ENCODE assay signal across 25 cellular contexts in the genomic region with DNA sequence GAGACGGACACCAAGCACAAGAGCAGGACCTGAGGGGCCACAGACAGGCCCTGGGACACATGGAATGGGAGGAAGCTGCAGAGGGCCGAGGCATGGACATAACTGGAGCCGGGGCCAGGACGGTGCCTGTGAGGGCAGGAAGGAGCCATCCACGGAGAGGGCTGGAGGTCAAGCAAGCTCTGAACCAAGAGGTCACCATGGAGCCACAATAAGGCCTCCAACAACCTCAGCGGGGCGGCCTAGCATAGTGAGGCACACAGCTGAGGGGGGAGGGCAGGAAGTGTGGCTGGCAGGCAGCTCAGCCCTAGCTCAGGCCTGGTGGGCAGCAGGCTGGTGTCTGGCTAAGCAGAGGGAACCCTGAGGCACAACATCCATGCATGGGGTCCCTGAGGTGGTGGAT. TPM values are rescaled to one million over a fixed set of nuclear protein-coding genes. Genes with fewer than 3 reads are reported as not detected.
DNase-seq lines count a peak whose midpoint lies in the region; ATAC-seq and TF ChIP-seq lines count a peak whose summit lies in the region.
"Had no signal": no experiment of that assay in that cellular context is flagged by ENCODE, and none has a peak within 500 bp of the region (broad histone marks: within the 10 kb centered on the region; RNA-seq: fewer than 3 reads in every experiment).

No MANE protein-coding gene starts in this region.

- H3K27me3 Mint-ChIP-seq in WTC11 (ENCODE audit: low read depth) (no peaks in the 10 kb centered on the region), nephron (ENCODE audit: low read depth) (no peaks in the 10 kb centered on the region)
- H3K27me3 Mint-ChIP-seq: activated naive CD4-positive, alpha-beta T cell treated with anti-CD3 and anti-CD28 coated beads, Interleukin-2, amount 10 ng/mL, durations not matched to agents 7 days and 5 days; dendritic cell treated with granulocyte-macrophage colony-stimulating factor and Interleukin-4, amounts not matched to agents 40 ng/mL and 50 ng/mL, for 4 days; naive B cell had no signal

- H3K4me1 ChIP-seq in BLaER1 treated with 17β-estradiol and CSF1 and Interleukin-3, amounts not matched to agents 10 nM and 100 nM, result peaks cover 35 to 57% (median 47%) of the 10 kb centered on the region in 10 experiments

- ATAC-seq in WTC11, result no peak
- no peak for ATAC-seq in activated CD4-positive, CD25-positive, alpha-beta regulatory T cell treated with anti-CD3 and anti-CD28 coated beads, Interleukin-2, amount 50 U/mL, for 24 hours
- no peak for ATAC-seq in HG02763 (IDR thresholded peaks at IDR 0.05; ENCODE audit: unreplicated experiment)
- ATAC-seq: activated T-cell treated with anti-CD3 and anti-CD28 coated beads, Interleukin-2, amount 50 U/mL, for 72 hours; left cardiac atrium; sciatic nerve had no signal

- peak overlapping the region in 9 of 11 experiments; percentile 27 to 60 (median 43); a peak in 16 of 22 replicates for H3K27ac ChIP-seq in BLaER1 treated with 17β-estradiol and CSF1 and Interleukin-3, amounts not matched to agents 10 nM and 100 nM
- H3K27ac ChIP-seq: parathyroid adenoma had no signal

- POLR2A ChIA-PET in WTC11 (lab: Charles Lee), result no interaction called here

- DNase-seq in WTC11 (ENCODE audit: low spot score) (no peak), iPS-NIHi11 (ENCODE audit: low spot score) (no peak)
- DNase-seq: activated CD4-positive, CD25-positive, alpha-beta regulatory T cell treated with anti-CD3 and anti-CD28 coated beads, Interleukin-2, amount 50 U/mL, for 72 hours; activated naive CD4-positive, alpha-beta T cell treated with anti-CD3 and anti-CD28 coated beads, Interleukin-2, amount 10 ng/mL, durations not matched to agents 7 days and 5 days; activated T-cell treated with anti-CD3 and anti-CD28 coated beads, Interleukin-2, amount 50 U/mL, for 72 hours; Caco-2; glutamatergic neuron; left cardiac atrium; naive B cell; NCI-H1092 treated with DMSO at 0.1 percent for 48 hours; NCI-H1930; Right ventricle myocardium superior; stimulated activated CD4-positive, alpha-beta T cell treated with anti-CD3 and anti-CD28 coated beads, Interleukin-15, amount 100 ng/mL, for 24 hours; stimulated activated CD8-positive, alpha-beta memory T cell treated with anti-CD3 and anti-CD28 coated beads, Interleukin-4, amount 100 ng/mL, for 48 hours had no signal

- H3K4me3 ChIP-seq in BLaER1 treated with 17β-estradiol and CSF1 and Interleukin-3, amounts not matched to agents 10 nM and 100 nM, result no peak overlapping the region

- H3K27me3 ChIP-seq in BLaER1 treated with 17β-estradiol and CSF1 and Interleukin-3, amounts not matched to agents 10 nM and 100 nM, result no peaks in the 10 kb centered on the region

- H3K9me3 Mint-ChIP-seq in WTC11, result no peaks in the 10 kb centered on the region
- no peaks in the 10 kb centered on the region for H3K9me3 Mint-ChIP-seq in nephron
- H3K9me3 Mint-ChIP-seq: activated naive CD4-positive, alpha-beta T cell treated with anti-CD3 and anti-CD28 coated beads, Interleukin-2, amount 10 ng/mL, durations not matched to agents 7 days and 5 days; activated T-cell treated with anti-CD3 and anti-CD28 coated beads, Interleukin-2, amount 50 U/mL, for 72 hours; dendritic cell treated with granulocyte-macrophage colony-stimulating factor and Interleukin-4, amounts not matched to agents 40 ng/mL and 50 ng/mL, for 4 days; naive B cell had no signal

- peaks cover 0 to 14% (median 5%) of the 10 kb centered on the region in 11 experiments; a peak in 6 of 22 replicates for H3K36me3 ChIP-seq in BLaER1 treated with 17β-estradiol and CSF1 and Interleukin-3, amounts not matched to agents 10 nM and 100 nM

- H3K36me3 Mint-ChIP-seq in WTC11, result no peaks in the 10 kb centered on the region
- peaks cover 2% of the 10 kb centered on the region for H3K36me3 Mint-ChIP-seq in nephron (ENCODE audit: low read depth)
- H3K36me3 Mint-ChIP-seq: activated naive CD4-positive, alpha-beta T cell treated with anti-CD3 and anti-CD28 coated beads, Interleukin-2, amount 10 ng/mL, durations not matched to agents 7 days and 5 days; naive B cell had no signal

- H3K4me2 ChIP-seq in BLaER1 treated with 17β-estradiol and CSF1 and Interleukin-3, amounts not matched to agents 10 nM and 100 nM, result peak overlapping the region; percentile 48 to 81 (median 68); a peak in 21 of 22 replicates

- H3K9me3 ChIP-seq in BLaER1 treated with 17β-estradiol and CSF1 and Interleukin-3, amounts not matched to agents 10 nM and 100 nM (replicated peaks in 1 of 11), result no peaks in the 10 kb centered on the region
- H3K9me3 ChIP-seq: Caco-2 had no signal

- H4K20me1 ChIP-seq in BLaER1 treated with 17β-estradiol and CSF1 and Interleukin-3, amounts not matched to agents 10 nM and 100 nM, result peaks cover 0 to 43% (median 30%) of the 10 kb centered on the region in 11 experiments; a peak in 10 of 22 replicates

- H3K4me1 Mint-ChIP-seq in WTC11 (peaks cover 17% of the 10 kb centered on the region), nephron (peaks cover 14% of the 10 kb centered on the region)

- peak overlapping the region in 9 of 11 experiments; percentile 38 to 66 (median 61); a peak in 13 of 22 replicates for H3K9ac ChIP-seq in BLaER1 treated with 17β-estradiol and CSF1 and Interleukin-3, amounts not matched to agents 10 nM and 100 nM
- H3K9ac ChIP-seq: parathyroid adenoma had no signal

- CTCF ChIA-PET in WTC11 (lab: Charles Lee), result interaction anchor here (0.7 to 2.1 kb wide), 5 partner anchors 12 to 117 kb away, joined by 3 to 6 read pairs (median 3); no protein-coding TSS in a partner anchor

- TF ChIP-seq CTCF in WTC11 (IDR thresholded peaks at IDR 0.05), result no peak
- TF ChIP-seq CTCF in nephron (IDR thresholded peaks at IDR 0.05; ENCODE audit: unreplicated experiment in 3 of 3), result no peak

- no peak overlapping the region for H3K4me3 Mint-ChIP-seq in WTC11
- peak overlapping the region; percentile 20 to 68 (median 53) for H3K4me3 Mint-ChIP-seq in nephron
- H3K4me3 Mint-ChIP-seq: activated naive CD4-positive, alpha-beta T cell treated with anti-CD3 and anti-CD28 coated beads, Interleukin-2, amount 10 ng/mL, durations not matched to agents 7 days and 5 days; activated T-cell treated with anti-CD3 and anti-CD28 coated beads, Interleukin-2, amount 50 U/mL, for 72 hours; dendritic cell treated with granulocyte-macrophage colony-stimulating factor and Interleukin-4, amounts not matched to agents 40 ng/mL and 50 ng/mL, for 4 days had no signal

- H3K27ac Mint-ChIP-seq in WTC11 (peak overlapping the region; percentile 69), nephron (no peak overlapping the region)
- H3K27ac Mint-ChIP-seq: activated naive CD4-positive, alpha-beta T cell treated with anti-CD3 and anti-CD28 coated beads, Interleukin-2, amount 10 ng/mL, durations not matched to agents 7 days and 5 days; activated T-cell treated with anti-CD3 and anti-CD28 coated beads, Interleukin-2, amount 50 U/mL, for 72 hours; dendritic cell treated with granulocyte-macrophage colony-stimulating factor and Interleukin-4, amounts not matched to agents 40 ng/mL and 50 ng/mL, for 4 days had no signal

TF ChIP-seq in WTC11, 78 proteins besides CTCF, POLR2A, EP300 and RAD21:
- TF ChIP-seq GTF2I (CRISPR knock-in tag; conservative IDR thresholded peaks at IDR 0.05) (no peak), JUN (CRISPR knock-in tag; IDR thresholded peaks at IDR 0.05) (no peak), GABPB1 (CRISPR knock-in tag; IDR thresholded peaks at IDR 0.05) (no peak), HMGA2 (CRISPR knock-in tag; IDR thresholded peaks at IDR 0.05) (no peak), SP1 (CRISPR knock-in tag; conservative IDR thresholded peaks at IDR 0.05) (no peak), CREB1 (CRISPR knock-in tag; IDR thresholded peaks at IDR 0.05) (no peak), ZNF138 (CRISPR knock-in tag; conservative IDR thresholded peaks at IDR 0.05) (no peak), ATF1 (CRISPR knock-in tag; IDR thresholded peaks at IDR 0.05) (no peak), MYBL2 (CRISPR knock-in tag; IDR thresholded peaks at IDR 0.05) (no peak), NR1H2 (CRISPR knock-in tag; IDR thresholded peaks at IDR 0.05) (no peak)
- TF ChIP-seq, protein P1, sequence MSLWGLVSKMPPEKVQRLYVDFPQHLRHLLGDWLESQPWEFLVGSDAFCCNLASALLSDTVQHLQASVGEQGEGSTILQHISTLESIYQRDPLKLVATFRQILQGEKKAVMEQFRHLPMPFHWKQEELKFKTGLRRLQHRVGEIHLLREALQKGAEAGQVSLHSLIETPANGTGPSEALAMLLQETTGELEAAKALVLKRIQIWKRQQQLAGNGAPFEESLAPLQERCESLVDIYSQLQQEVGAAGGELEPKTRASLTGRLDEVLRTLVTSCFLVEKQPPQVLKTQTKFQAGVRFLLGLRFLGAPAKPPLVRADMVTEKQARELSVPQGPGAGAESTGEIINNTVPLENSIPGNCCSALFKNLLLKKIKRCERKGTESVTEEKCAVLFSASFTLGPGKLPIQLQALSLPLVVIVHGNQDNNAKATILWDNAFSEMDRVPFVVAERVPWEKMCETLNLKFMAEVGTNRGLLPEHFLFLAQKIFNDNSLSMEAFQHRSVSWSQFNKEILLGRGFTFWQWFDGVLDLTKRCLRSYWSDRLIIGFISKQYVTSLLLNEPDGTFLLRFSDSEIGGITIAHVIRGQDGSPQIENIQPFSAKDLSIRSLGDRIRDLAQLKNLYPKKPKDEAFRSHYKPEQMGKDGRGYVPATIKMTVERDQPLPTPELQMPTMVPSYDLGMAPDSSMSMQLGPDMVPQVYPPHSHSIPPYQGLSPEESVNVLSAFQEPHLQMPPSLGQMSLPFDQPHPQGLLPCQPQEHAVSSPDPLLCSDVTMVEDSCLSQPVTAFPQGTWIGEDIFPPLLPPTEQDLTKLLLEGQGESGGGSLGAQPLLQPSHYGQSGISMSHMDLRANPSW (CRISPR knock-in tag; conservative IDR thresholded peaks at IDR 0.05; ENCODE audit: low read depth), result no peak
- TF ChIP-seq, protein P2, sequence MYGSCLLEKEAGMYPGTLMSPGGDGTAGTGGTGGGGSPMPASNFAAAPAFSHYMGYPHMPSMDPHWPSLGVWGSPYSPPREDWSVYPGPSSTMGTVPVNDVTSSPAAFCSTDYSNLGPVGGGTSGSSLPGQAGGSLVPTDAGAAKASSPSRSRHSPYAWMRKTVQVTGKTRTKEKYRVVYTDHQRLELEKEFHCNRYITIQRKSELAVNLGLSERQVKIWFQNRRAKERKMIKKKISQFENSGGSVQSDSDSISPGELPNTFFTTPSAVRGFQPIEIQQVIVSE (CRISPR knock-in tag; IDR thresholded peaks at IDR 0.05; ENCODE audit: borderline replicate concordance), result no peak
- TF ChIP-seq, protein P3, sequence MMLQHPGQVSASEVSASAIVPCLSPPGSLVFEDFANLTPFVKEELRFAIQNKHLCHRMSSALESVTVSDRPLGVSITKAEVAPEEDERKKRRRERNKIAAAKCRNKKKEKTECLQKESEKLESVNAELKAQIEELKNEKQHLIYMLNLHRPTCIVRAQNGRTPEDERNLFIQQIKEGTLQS (CRISPR knock-in tag; conservative IDR thresholded peaks at IDR 0.05), result no peak
TF ChIP-seq in WTC11: peak in this region for 0.

RNA-seq across cellular contexts. Expression of gene MCRIP1, which starts 4.4 kb away (rescaled TPM):
- total RNA-seq in WTC11 (2021), result 126 to 144 TPM (median 131 TPM) in 3 replicates

RNA-seq across cellular contexts. Expression of gene PPP1R27, which starts 6.2 kb away (rescaled TPM):
- total RNA-seq in WTC11 (2021), result not detected in 3 replicates
- total RNA-seq: activated T-cell treated with anti-CD3 and anti-CD28 coated beads, Interleukin-2, amount 50 U/mL, for 72 hours; endothelial cell of umbilical vein; left cardiac atrium; mesenteric fat pad; Right ventricle myocardium superior; sciatic nerve; urinary bladder had no signal

RNA-seq across cellular contexts. Expression of gene GCGR, which starts 24.7 kb away (rescaled TPM):
- total RNA-seq in WTC11 (2021), result 0.85 to 1.4 TPM (median 1.4 TPM) in 3 replicates
- total RNA-seq: cardiac septum, endothelial cell of umbilical vein, left cardiac atrium, Right ventricle myocardium superior, urinary bladder had no signal

RNA-seq across cellular contexts. Expression of gene P4HB, which starts 31.7 kb away (rescaled TPM):
- total RNA-seq in WTC11 (2021), result 343 to 380 TPM (median 360 TPM) in 3 replicates

RNA-seq across cellular contexts. Expression of gene ARHGDIA, which starts 42.5 kb away (rescaled TPM):
- 200 to 247 TPM (median 203 TPM) in 3 replicates for total RNA-seq in WTC11 (2021)
